In the genomic region with DNA sequence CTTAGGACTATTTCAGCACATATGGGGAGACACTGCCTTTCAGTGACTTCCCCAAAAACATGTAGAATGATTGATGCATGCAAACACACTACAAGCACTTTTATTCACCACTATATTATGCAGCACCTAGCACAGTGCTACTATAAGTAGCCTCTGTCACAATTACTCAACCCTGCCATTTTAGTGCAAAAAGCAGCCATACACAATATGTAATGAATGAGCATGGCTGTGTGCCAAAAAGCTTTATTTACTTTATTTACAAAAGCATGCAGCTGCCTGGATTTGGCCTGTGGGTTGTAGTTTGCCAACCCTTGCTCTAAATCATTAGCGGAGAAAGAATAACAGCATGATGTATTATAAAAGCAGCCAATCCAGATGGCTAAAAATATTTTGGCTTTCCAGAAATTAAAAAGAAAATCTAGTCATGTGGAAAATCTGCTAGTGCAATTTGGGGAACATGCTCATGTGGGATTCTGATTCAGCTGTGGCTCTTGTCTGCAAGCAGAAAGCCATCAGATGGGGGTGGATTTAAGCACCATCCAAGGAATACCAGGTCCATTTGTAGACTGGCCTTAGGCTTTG, we compare ENCODE assay signal across 9 cellular contexts.
DNase-seq lines count a peak whose midpoint lies in the region; ATAC-seq lines count a peak whose summit lies in the region.
"Had no signal": no experiment of that assay in that cellular context is flagged by ENCODE, and none has a peak within 500 bp of the region (broad histone marks: within the 10 kb centered on the region; RNA-seq: fewer than 3 reads in every experiment).

No MANE protein-coding gene starts in this region.

- ATAC-seq in HG03135 (IDR thresholded peaks at IDR 0.05; ENCODE audit: unreplicated experiment): no peak

- DNase-seq in SIG-M5 treated with dmso at 0.1 percent for 504 hours (lab: John Stamatoyannopoulos, UW; ENCODE audit: unreplicated experiment) (peak; percentile 16), SIG-M5 (lab: John Stamatoyannopoulos, UW) (no peak), NCI-H2029 treated with DMSO at 0.1 percent for 48 hours (lab: John Stamatoyannopoulos, UW) (peak; percentile 75), NOMO-1 treated with dmso at 0.1 percent for 144 hours (lab: John Stamatoyannopoulos, UW; ENCODE audit: unreplicated experiment) (peak; percentile 35), superior temporal gyrus (ENCODE audit: extremely low spot score) (peak; percentile 43), T1000 (lab: John Stamatoyannopoulos, UW) (no peak)
- no peak for DNase-seq in activated effector memory CD4-positive, alpha-beta T cell treated with anti-CD3 and anti-CD28 coated beads, Interleukin-2, amount 50 U/mL, for 16 hours
- DNase-seq: sigmoid colon had no signal

Comparison
In these comparisons a context has a peak if more than half of its experiments do, and no peak if none do; other contexts are left out.
1. DNase-seq: peak in SIG-M5 treated with dmso at 0.1 percent for 504 hours (single experiment), NCI-H2029 treated with DMSO at 0.1 percent for 48 hours (single experiment), NOMO-1 treated with dmso at 0.1 percent for 144 hours (single experiment) and superior temporal gyrus (single experiment); none in SIG-M5 (single experiment), T1000 (single experiment) and activated effector memory CD4-positive, alpha-beta T cell treated with anti-CD3 and anti-CD28 coated beads, Interleukin-2, amount 50 U/mL, for 16 hours (single experiment).